In the genomic region with DNA sequence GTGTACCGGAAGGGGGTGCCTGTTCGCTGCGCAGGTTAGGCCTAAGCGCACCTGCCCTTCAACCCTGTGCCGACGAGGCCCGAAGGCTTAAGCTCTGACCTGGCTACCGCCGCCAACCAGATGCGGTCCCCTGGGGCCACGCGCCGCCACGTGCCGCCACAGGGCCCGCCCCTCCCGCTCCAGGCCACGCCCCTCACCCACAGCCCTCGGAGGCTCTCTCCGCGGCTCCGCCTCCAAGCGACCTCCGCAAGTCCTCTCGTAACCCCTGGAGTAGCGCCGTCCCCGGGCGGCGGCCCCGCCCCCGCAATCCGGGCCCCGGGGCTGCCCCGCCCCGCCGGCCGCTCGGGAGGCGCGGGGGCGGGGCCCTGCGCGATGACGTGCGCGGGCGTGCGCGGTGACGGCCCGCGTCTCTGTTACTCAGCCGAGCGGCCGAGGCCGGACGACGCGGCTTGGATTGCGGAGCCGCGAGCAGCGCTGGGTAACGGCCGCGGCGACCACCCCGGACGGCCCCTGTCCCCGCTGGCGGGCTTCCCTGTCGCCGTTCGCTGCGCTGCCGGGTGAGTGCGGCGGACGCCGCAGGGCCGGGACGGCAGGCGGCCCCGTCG, we compare ENCODE assay signal across 1 cellular context.
TF ChIP-seq lines count a peak whose summit lies in the region.

A gene (plus strand): TSS at position 413 of the 605 bp plus-strand sequence. CDS start 94,984 bp downstream, outside the sequence.

TF ChIP-seq in HepG2, 621 proteins besides CTCF, POLR2A, EP300 and RAD21 (continued from another document and continues in another):
- no peak for TF ChIP-seq ZNF282 (IDR thresholded peaks at IDR 0.05; ENCODE audit: partially characterized antibody)
- TF ChIP-seq, protein P1, sequence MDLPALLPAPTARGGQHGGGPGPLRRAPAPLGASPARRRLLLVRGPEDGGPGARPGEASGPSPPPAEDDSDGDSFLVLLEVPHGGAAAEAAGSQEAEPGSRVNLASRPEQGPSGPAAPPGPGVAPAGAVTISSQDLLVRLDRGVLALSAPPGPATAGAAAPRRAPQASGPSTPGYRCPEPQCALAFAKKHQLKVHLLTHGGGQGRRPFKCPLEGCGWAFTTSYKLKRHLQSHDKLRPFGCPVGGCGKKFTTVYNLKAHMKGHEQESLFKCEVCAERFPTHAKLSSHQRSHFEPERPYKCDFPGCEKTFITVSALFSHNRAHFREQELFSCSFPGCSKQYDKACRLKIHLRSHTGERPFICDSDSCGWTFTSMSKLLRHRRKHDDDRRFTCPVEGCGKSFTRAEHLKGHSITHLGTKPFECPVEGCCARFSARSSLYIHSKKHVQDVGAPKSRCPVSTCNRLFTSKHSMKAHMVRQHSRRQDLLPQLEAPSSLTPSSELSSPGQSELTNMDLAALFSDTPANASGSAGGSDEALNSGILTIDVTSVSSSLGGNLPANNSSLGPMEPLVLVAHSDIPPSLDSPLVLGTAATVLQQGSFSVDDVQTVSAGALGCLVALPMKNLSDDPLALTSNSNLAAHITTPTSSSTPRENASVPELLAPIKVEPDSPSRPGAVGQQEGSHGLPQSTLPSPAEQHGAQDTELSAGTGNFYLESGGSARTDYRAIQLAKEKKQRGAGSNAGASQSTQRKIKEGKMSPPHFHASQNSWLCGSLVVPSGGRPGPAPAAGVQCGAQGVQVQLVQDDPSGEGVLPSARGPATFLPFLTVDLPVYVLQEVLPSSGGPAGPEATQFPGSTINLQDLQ (CRISPR knock-in tag; IDR thresholded peaks at IDR 0.05): no peak
- TF ChIP-seq ZNF383 (CRISPR knock-in tag; IDR thresholded peaks at IDR 0.05; ENCODE audit: borderline replicate concordance): no peak
- TF ChIP-seq SRF (IDR thresholded peaks at IDR 0.05; ENCODE audit: low read depth, low read length): no peak
- TF ChIP-seq HCFC1 (IDR thresholded peaks at IDR 0.05; ENCODE audit: low read depth, low read length): no peak
- no peak for TF ChIP-seq KDM4B (CRISPR knock-in tag; IDR thresholded peaks at IDR 0.05)
- TF ChIP-seq, protein P2, sequence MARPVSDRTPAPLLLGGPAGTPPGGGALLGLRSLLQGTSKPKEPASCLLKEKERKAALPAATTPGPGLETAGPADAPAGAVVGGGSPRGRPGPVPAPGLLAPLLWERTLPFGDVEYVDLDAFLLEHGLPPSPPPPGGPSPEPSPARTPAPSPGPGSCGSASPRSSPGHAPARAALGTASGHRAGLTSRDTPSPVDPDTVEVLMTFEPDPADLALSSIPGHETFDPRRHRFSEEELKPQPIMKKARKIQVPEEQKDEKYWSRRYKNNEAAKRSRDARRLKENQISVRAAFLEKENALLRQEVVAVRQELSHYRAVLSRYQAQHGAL (CRISPR knock-in tag; IDR thresholded peaks at IDR 0.05; ENCODE audit: not compliant biosample characterization): no peak
- no peak for TF ChIP-seq KDM1A (CRISPR knock-in tag; IDR thresholded peaks at IDR 0.05)
- TF ChIP-seq HOXA5 (CRISPR knock-in tag; IDR thresholded peaks at IDR 0.05): peak; percentile 73; the same call in 1 of the 2 replicates
- TF ChIP-seq, protein P3, sequence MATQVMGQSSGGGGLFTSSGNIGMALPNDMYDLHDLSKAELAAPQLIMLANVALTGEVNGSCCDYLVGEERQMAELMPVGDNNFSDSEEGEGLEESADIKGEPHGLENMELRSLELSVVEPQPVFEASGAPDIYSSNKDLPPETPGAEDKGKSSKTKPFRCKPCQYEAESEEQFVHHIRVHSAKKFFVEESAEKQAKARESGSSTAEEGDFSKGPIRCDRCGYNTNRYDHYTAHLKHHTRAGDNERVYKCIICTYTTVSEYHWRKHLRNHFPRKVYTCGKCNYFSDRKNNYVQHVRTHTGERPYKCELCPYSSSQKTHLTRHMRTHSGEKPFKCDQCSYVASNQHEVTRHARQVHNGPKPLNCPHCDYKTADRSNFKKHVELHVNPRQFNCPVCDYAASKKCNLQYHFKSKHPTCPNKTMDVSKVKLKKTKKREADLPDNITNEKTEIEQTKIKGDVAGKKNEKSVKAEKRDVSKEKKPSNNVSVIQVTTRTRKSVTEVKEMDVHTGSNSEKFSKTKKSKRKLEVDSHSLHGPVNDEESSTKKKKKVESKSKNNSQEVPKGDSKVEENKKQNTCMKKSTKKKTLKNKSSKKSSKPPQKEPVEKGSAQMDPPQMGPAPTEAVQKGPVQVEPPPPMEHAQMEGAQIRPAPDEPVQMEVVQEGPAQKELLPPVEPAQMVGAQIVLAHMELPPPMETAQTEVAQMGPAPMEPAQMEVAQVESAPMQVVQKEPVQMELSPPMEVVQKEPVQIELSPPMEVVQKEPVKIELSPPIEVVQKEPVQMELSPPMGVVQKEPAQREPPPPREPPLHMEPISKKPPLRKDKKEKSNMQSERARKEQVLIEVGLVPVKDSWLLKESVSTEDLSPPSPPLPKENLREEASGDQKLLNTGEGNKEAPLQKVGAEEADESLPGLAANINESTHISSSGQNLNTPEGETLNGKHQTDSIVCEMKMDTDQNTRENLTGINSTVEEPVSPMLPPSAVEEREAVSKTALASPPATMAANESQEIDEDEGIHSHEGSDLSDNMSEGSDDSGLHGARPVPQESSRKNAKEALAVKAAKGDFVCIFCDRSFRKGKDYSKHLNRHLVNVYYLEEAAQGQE (IDR thresholded peaks at IDR 0.05; ENCODE audit: borderline replicate concordance in 1 of 2, low read depth in 1 of 2, low read length in 2 of 2): 0 out of 4 replicates have a peak, but pooled peaks of 1 of the 2 experiments have one; percentile 18
- TF ChIP-seq RBM39 (IDR thresholded peaks at IDR 0.05; ENCODE audit: low read depth, low read length, poor library complexity, severe bottlenecking): no peak
- TF ChIP-seq, protein P4, sequence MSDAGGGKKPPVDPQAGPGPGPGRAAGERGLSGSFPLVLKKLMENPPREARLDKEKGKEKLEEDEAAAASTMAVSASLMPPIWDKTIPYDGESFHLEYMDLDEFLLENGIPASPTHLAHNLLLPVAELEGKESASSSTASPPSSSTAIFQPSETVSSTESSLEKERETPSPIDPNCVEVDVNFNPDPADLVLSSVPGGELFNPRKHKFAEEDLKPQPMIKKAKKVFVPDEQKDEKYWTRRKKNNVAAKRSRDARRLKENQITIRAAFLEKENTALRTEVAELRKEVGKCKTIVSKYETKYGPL (CRISPR knock-in tag; IDR thresholded peaks at IDR 0.05): 0 out of 2 replicates have a peak, but pooled peaks have one; percentile 39
- no peak for TF ChIP-seq ONECUT2 (CRISPR knock-in tag; IDR thresholded peaks at IDR 0.05)
- TF ChIP-seq ZNF572 (CRISPR knock-in tag; IDR thresholded peaks at IDR 0.05): no peak
- no peak for TF ChIP-seq U2AF2 (IDR thresholded peaks at IDR 0.05; ENCODE audit: low read depth, low read length)
- no peak for TF ChIP-seq ZNF775 (CRISPR knock-in tag; IDR thresholded peaks at IDR 0.05; ENCODE audit: borderline replicate concordance)
- peak; percentile 84; the same call in 1 of the 2 replicates for TF ChIP-seq ZNF343 (CRISPR knock-in tag; IDR thresholded peaks at IDR 0.05)
- TF ChIP-seq ESRRA (CRISPR knock-in tag; IDR thresholded peaks at IDR 0.05; ENCODE audit: low read depth): peak; percentile 78; the same call in 1 of the 2 replicates
- peak; percentile 88 for TF ChIP-seq ZNF431 (CRISPR knock-in tag; IDR thresholded peaks at IDR 0.05; ENCODE audit: borderline replicate concordance, low read depth)
- TF ChIP-seq ZNF550 (CRISPR knock-in tag; IDR thresholded peaks at IDR 0.05; ENCODE audit: borderline replicate concordance): no peak
- TF ChIP-seq, protein P5, sequence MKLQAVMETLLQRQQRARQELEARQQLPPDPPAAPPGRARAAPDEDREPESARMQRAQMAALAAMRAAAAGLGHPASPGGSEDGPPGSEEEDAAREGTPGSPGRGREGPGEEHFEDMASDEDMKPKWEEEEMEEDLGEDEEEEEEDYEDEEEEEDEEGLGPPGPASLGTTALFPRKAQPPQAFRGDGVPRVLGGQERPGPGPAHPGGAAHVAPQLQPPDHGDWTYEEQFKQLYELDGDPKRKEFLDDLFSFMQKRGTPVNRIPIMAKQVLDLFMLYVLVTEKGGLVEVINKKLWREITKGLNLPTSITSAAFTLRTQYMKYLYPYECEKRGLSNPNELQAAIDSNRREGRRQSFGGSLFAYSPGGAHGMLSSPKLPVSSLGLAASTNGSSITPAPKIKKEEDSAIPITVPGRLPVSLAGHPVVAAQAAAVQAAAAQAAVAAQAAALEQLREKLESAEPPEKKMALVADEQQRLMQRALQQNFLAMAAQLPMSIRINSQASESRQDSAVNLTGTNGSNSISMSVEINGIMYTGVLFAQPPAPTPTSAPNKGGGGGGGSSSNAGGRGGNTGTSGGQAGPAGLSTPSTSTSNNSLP (IDR thresholded peaks at IDR 0.05; ENCODE audit: low read depth, low read length): no peak
- peak; percentile 59; the same call in 1 of the 2 replicates for TF ChIP-seq ISL2 (CRISPR knock-in tag; IDR thresholded peaks at IDR 0.05)
- no peak for TF ChIP-seq CHD2 (IDR thresholded peaks at IDR 0.05; ENCODE audit: low read depth, low read length)
- TF ChIP-seq ZSCAN22 (CRISPR knock-in tag; IDR thresholded peaks at IDR 0.05): peak; percentile 50; the same call in 1 of the 2 replicates
- no peak for TF ChIP-seq MTA1 (CRISPR knock-in tag; IDR thresholded peaks at IDR 0.05; ENCODE audit: borderline replicate concordance)
- no peak for TF ChIP-seq SYNCRIP (IDR thresholded peaks at IDR 0.05; ENCODE audit: insufficient read depth, low read depth, low read length)
- TF ChIP-seq, protein P6, sequence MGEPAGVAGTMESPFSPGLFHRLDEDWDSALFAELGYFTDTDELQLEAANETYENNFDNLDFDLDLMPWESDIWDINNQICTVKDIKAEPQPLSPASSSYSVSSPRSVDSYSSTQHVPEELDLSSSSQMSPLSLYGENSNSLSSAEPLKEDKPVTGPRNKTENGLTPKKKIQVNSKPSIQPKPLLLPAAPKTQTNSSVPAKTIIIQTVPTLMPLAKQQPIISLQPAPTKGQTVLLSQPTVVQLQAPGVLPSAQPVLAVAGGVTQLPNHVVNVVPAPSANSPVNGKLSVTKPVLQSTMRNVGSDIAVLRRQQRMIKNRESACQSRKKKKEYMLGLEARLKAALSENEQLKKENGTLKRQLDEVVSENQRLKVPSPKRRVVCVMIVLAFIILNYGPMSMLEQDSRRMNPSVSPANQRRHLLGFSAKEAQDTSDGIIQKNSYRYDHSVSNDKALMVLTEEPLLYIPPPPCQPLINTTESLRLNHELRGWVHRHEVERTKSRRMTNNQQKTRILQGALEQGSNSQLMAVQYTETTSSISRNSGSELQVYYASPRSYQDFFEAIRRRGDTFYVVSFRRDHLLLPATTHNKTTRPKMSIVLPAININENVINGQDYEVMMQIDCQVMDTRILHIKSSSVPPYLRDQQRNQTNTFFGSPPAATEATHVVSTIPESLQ (CRISPR knock-in tag; conservative IDR thresholded peaks at IDR 0.05): no peak
- TF ChIP-seq ZNF883 (CRISPR knock-in tag; IDR thresholded peaks at IDR 0.05; ENCODE audit: not compliant biosample characterization): peak; percentile 88
- TF ChIP-seq ZNF337 (CRISPR knock-in tag; IDR thresholded peaks at IDR 0.05; ENCODE audit: borderline replicate concordance, low read depth): no peak
- TF ChIP-seq, protein P7, sequence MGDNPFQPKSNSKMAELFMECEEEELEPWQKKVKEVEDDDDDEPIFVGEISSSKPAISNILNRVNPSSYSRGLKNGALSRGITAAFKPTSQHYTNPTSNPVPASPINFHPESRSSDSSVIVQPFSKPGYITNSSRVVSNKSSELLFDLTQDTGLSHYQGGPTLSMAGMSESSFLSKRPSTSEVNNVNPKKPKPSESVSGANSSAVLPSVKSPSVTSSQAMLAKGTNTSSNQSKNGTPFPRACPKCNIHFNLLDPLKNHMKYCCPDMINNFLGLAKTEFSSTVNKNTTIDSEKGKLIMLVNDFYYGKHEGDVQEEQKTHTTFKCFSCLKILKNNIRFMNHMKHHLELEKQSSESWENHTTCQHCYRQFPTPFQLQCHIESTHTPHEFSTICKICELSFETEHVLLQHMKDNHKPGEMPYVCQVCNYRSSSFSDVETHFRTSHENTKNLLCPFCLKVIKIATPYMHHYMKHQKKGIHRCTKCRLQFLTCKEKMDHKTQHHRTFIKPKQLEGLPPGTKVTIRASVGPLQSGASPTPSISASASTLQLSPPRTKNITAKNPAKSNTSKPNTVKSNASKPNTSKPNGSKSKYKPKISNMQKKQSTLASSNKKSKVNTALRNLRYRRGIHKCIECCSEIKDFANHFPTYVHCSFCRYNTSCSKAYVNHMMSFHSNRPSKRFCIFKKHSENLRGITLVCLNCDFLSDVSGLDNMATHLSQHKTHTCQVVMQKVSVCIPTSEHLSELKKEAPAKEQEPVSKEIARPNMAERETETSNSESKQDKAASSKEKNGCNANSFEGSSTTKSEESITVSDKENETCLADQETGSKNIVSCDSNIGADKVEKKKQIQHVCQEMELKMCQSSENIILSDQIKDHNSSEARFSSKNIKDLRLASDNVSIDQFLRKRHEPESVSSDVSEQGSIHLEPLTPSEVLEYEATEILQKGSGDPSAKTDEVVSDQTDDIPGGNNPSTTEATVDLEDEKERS (CRISPR knock-in tag; IDR thresholded peaks at IDR 0.05): peak; percentile 66; the same call in 1 of the 2 replicates
- TF ChIP-seq ZNF367 (CRISPR knock-in tag; IDR thresholded peaks at IDR 0.05; ENCODE audit: borderline replicate concordance): peak; percentile 94
- TF ChIP-seq ZNF558 (CRISPR knock-in tag; IDR thresholded peaks at IDR 0.05; ENCODE audit: borderline replicate concordance): 0 out of 2 replicates have a peak, but pooled peaks have one; percentile 15
- no peak for TF ChIP-seq SIX4 (CRISPR knock-in tag; IDR thresholded peaks at IDR 0.05)
- TF ChIP-seq ZNF841 (CRISPR knock-in tag; IDR thresholded peaks at IDR 0.05; ENCODE audit: borderline replicate concordance): peak; percentile 35; the same call in 1 of the 2 replicates
- TF ChIP-seq, protein P8, sequence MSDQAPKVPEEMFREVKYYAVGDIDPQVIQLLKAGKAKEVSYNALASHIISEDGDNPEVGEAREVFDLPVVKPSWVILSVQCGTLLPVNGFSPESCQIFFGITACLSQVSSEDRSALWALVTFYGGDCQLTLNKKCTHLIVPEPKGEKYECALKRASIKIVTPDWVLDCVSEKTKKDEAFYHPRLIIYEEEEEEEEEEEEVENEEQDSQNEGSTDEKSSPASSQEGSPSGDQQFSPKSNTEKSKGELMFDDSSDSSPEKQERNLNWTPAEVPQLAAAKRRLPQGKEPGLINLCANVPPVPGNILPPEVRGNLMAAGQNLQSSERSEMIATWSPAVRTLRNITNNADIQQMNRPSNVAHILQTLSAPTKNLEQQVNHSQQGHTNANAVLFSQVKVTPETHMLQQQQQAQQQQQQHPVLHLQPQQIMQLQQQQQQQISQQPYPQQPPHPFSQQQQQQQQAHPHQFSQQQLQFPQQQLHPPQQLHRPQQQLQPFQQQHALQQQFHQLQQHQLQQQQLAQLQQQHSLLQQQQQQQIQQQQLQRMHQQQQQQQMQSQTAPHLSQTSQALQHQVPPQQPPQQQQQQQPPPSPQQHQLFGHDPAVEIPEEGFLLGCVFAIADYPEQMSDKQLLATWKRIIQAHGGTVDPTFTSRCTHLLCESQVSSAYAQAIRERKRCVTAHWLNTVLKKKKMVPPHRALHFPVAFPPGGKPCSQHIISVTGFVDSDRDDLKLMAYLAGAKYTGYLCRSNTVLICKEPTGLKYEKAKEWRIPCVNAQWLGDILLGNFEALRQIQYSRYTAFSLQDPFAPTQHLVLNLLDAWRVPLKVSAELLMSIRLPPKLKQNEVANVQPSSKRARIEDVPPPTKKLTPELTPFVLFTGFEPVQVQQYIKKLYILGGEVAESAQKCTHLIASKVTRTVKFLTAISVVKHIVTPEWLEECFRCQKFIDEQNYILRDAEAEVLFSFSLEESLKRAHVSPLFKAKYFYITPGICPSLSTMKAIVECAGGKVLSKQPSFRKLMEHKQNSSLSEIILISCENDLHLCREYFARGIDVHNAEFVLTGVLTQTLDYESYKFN (CRISPR knock-in tag; conservative IDR thresholded peaks at IDR 0.05): peak; percentile 48; the same call in 1 of the 2 replicates
- no peak for TF ChIP-seq FOSL2 (CRISPR knock-in tag; IDR thresholded peaks at IDR 0.05)
